ENCODE assay signal across 16 cellular contexts in the genomic region with DNA sequence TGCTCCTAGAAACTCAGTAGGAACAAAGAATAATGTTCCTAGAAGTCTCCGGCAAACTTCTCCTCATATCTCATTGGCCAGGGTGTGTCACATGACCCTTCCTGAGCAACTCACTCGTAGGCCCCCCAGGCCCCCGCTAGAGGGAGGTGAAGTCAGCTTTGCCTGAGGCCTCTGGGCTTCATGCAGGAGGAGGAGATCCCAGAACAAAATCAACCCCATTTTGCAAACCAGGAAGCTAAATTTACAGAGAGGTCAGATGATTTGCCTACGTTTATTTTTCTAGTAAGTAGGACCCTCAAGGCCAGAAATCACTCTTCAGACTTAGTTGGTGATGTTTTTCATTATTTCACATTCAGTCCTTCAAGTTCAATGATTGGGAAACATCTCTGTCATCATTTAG.
DNase-seq lines count a peak whose midpoint lies in the region; ATAC-seq, FAIRE-seq and TF ChIP-seq lines count a peak whose summit lies in the region.
"Had no signal": no experiment of that assay in that cellular context is flagged by ENCODE, and none has a peak within 500 bp of the region (broad histone marks: within the 10 kb centered on the region; RNA-seq: fewer than 3 reads in every experiment).

No MANE protein-coding gene starts in this region.

- ATAC-seq in HG03460 (IDR thresholded peaks at IDR 0.05; ENCODE audit: unreplicated experiment), result no peak
- no peak for ATAC-seq in stimulated activated effector memory CD8-positive, alpha-beta T cell treated with anti-CD3 and anti-CD28 coated beads, Interleukin-12 subunit alpha, Interleukin-12 subunit beta, amount 100 ng/mL, for 72 hours

- no peak overlapping the region for H3K9ac ChIP-seq in HUES6 (ENCODE audit: low read length)

- FAIRE-seq in GM12892 (lab: Jason Lieb, UNC), result no peak
- FAIRE-seq: small intestine had no signal

- H3K36me3 ChIP-seq in HUES6 (ENCODE audit: control insufficient read depth, insufficient read depth, low read length) (no peaks in the 10 kb centered on the region), SJCRH30 (no peaks in the 10 kb centered on the region)

- no peaks in the 10 kb centered on the region for H3K4me1 Mint-ChIP-seq in stimulated activated effector memory CD8-positive, alpha-beta T cell treated with anti-CD3 and anti-CD28 coated beads, Interleukin-12 subunit alpha, Interleukin-12 subunit beta, amount 100 ng/mL, for 72 hours

- H3K4me1 ChIP-seq in HUES6 (ENCODE audit: control insufficient read depth, insufficient read depth, low read length) (peaks cover 29% of the 10 kb centered on the region), SJCRH30 (no peaks in the 10 kb centered on the region)

- no peaks in the 10 kb centered on the region for H3K36me3 Mint-ChIP-seq in stimulated activated effector memory CD8-positive, alpha-beta T cell treated with anti-CD3 and anti-CD28 coated beads, Interleukin-12 subunit alpha, Interleukin-12 subunit beta, amount 100 ng/mL, for 72 hours

- no peak for TF ChIP-seq POLR2A in GM12892 (IDR thresholded peaks at IDR 0.05; ENCODE audit: low read depth, low read length)

- H3K4me3 Mint-ChIP-seq in stimulated activated effector memory CD8-positive, alpha-beta T cell treated with anti-CD3 and anti-CD28 coated beads, Interleukin-12 subunit alpha, Interleukin-12 subunit beta, amount 100 ng/mL, for 72 hours, result no peak overlapping the region

- H3K4me3 ChIP-seq in GM12865 (ENCODE audit: low read depth, low read length) (no peak overlapping the region), HUES6 (ENCODE audit: low read depth, low read length) (no peak overlapping the region), SJCRH30 (no peak overlapping the region)
- H3K4me3 ChIP-seq: coronary artery had no signal

- H3K27me3 ChIP-seq in HUES6 (ENCODE audit: control insufficient read depth, insufficient read depth, low read length), result no peaks in the 10 kb centered on the region
- 0 out of 2 replicates have a peak, but pooled peaks cover 7% of the 10 kb centered on the region for H3K27me3 ChIP-seq in SJCRH30

- no peak for TF ChIP-seq CTCF in GM12865 (IDR thresholded peaks at IDR 0.05; ENCODE audit: insufficient read depth, low read depth, low read length, missing control alignments)

- no peak overlapping the region for H3K27ac Mint-ChIP-seq in stimulated activated effector memory CD8-positive, alpha-beta T cell treated with anti-CD3 and anti-CD28 coated beads, Interleukin-12 subunit alpha, Interleukin-12 subunit beta, amount 100 ng/mL, for 72 hours

- DNase-seq in GM12865 (ENCODE audit: low read depth) (peak; percentile 29), SJCRH30 (peak; percentile 54 to 65), islet precursor cell (peak; percentile 77), NCI-H2107 treated with DMSO at 0.1 percent for 48 hours (lab: John Stamatoyannopoulos, UW; ENCODE audit: unreplicated experiment) (no peak), GM12892 (ENCODE audit: insufficient read length) (no peak)
- DNase-seq in stimulated activated effector memory CD8-positive, alpha-beta T cell treated with anti-CD3 and anti-CD28 coated beads, Interleukin-12 subunit alpha, Interleukin-12 subunit beta, amount 100 ng/mL, for 72 hours (ENCODE audit: low spot score in 2 of 2), result no peak
- DNase-seq: activated gamma-delta T cell; aorta; NCI-H1092; NCI-H446; small intestine; stimulated activated naive CD4-positive, alpha-beta T cell treated with Interleukin-2 at 50 U/mL for 16 hours; SW 1271 had no signal

- no peaks in the 10 kb centered on the region for H3K9me3 Mint-ChIP-seq in stimulated activated effector memory CD8-positive, alpha-beta T cell treated with anti-CD3 and anti-CD28 coated beads, Interleukin-12 subunit alpha, Interleukin-12 subunit beta, amount 100 ng/mL, for 72 hours

- H3K27ac ChIP-seq in HUES6 (ENCODE audit: low read depth, low read length) (peak overlapping the region; percentile 23; the same call in 1 of the 2 replicates), SJCRH30 (no peak overlapping the region)

- H3K9me3 ChIP-seq in HUES6 (ENCODE audit: control insufficient read depth, insufficient read depth, low read depth, low read length) (no peaks in the 10 kb centered on the region), SJCRH30 (replicated peaks) (no peaks in the 10 kb centered on the region)

Comparison
In these comparisons a context has a peak if more than half of its experiments do, and no peak if none do; other contexts are left out.
1. DNase-seq: peak in GM12865 (single experiment), SJCRH30 (2 of 2) and islet precursor cell (single experiment); none in stimulated activated effector memory CD8-positive, alpha-beta T cell treated with anti-CD3 and anti-CD28 coated beads, Interleukin-12 subunit alpha, Interleukin-12 subunit beta, amount 100 ng/mL, for 72 hours (0 of 2), NCI-H2107 treated with DMSO at 0.1 percent for 48 hours (single experiment) and GM12892 (single experiment).